16 cellular contexts compared by ENCODE assay signal in genomic region chr15:90022905-90023700, GRCh38.
"Had no signal": no experiment of that assay in that cellular context is flagged by ENCODE, and none has a peak within 500 bp of the region (broad histone marks: within the 10 kb centered on the region; RNA-seq: fewer than 3 reads in every experiment).

No MANE protein-coding gene starts in this region.

- H3K9ac ChIP-seq: parathyroid adenoma had no signal

- H3K36me3 ChIP-seq: gastrocnemius medialis, thyroid gland had no signal

- ATAC-seq: activated CD4-positive, CD25-positive, alpha-beta regulatory T cell treated with anti-CD3 and anti-CD28 coated beads, Interleukin-2, amount 50 U/mL, for 24 hours; activated T-helper 17 cell treated with anti-CD3 and anti-CD28 coated beads, Interleukin-2, amount 50 U/mL, for 72 hours; gastrocnemius medialis; left ventricle myocardium superior; naive thymus-derived CD8-positive, alpha-beta T cell had no signal

- H3K27ac ChIP-seq: dorsolateral prefrontal cortex, gastrocnemius medialis, parathyroid adenoma, thyroid gland had no signal

- H3K4me3 ChIP-seq: dorsolateral prefrontal cortex, gastrocnemius medialis, thyroid gland had no signal

- H3K27me3 ChIP-seq: dorsolateral prefrontal cortex, gastrocnemius medialis, thyroid gland had no signal

- H3K9me3 ChIP-seq: gastrocnemius medialis, thyroid gland had no signal

- DNase-seq: activated naive CD4-positive, alpha-beta T cell treated with Interleukin-2 at 50 U/mL for 16 hours; activated naive CD8-positive, alpha-beta T cell treated with anti-CD3 and anti-CD28 coated beads, Interleukin-2, amount 10 ng/mL, durations not matched to agents 7 days and 5 days; activated T-cell treated with anti-CD3 and anti-CD28 coated beads for 4 hours; amygdala; central memory CD4-positive, alpha-beta T cell; dorsolateral prefrontal cortex; erythroblast; gastrocnemius medialis; left ventricle myocardium superior; naive thymus-derived CD8-positive, alpha-beta T cell; stimulated activated CD8-positive, alpha-beta memory T cell treated with anti-CD3 and anti-CD28 coated beads, Interleukin-4, amount 100 ng/mL, for 48 hours; stimulated activated naive CD4-positive, alpha-beta T cell; thyroid gland had no signal

- H3K4me1 ChIP-seq: parathyroid adenoma had no signal
